31 cellular contexts compared by ENCODE assay signal in the genomic region with DNA sequence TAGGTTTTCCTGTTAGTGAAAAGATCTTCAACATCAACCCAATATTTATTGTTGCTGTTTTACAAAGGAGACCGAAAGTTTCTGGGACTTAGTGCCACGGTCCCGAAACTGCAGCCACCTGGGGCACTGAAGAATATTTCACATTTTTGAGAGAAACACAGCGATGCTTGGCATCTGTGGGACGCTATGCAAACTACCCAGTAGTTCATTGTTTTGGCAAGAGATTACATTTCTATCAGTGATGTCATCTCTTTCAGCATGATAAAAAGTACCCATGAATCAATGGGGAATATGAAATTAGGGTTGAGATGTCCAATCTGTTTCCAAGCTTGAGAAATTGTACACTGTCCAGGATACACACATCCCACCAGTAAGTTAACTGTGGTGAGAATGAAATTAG.
"Had no signal": no experiment of that assay in that cellular context is flagged by ENCODE, and none has a peak within 500 bp of the region (broad histone marks: within the 10 kb centered on the region; RNA-seq: fewer than 3 reads in every experiment).

No MANE protein-coding gene starts in this region.

- H3K4me3 Mint-ChIP-seq: activated CD4-positive, alpha-beta T cell treated with anti-CD3 and anti-CD28 coated beads for 36 hours; activated CD4-positive, alpha-beta T cell treated with anti-CD3 and anti-CD28 coated beads, Interleukin-2, amount 10 ng/mL, durations not matched to agents 7 days and 5 days; activated naive CD8-positive, alpha-beta T cell treated with anti-CD3 and anti-CD28 coated beads for 36 hours had no signal

- H3K36me3 ChIP-seq: brain microvascular endothelial cell, cardiac muscle cell, SJCRH30 had no signal

- H3K9me3 Mint-ChIP-seq: activated naive CD8-positive, alpha-beta T cell treated with anti-CD3 and anti-CD28 coated beads for 36 hours; activated T-cell treated with anti-CD3 and anti-CD28 coated beads, Interleukin-2, amount 50 U/mL, for 4 hours; central memory CD8-positive, alpha-beta T cell had no signal

- H3K27ac Mint-ChIP-seq: activated CD4-positive, alpha-beta T cell treated with anti-CD3 and anti-CD28 coated beads for 36 hours; activated CD4-positive, alpha-beta T cell treated with anti-CD3 and anti-CD28 coated beads, Interleukin-2, amount 10 ng/mL, durations not matched to agents 7 days and 5 days; activated naive CD8-positive, alpha-beta T cell treated with anti-CD3 and anti-CD28 coated beads for 36 hours had no signal

- ATAC-seq: activated CD4-positive, alpha-beta T cell treated with anti-CD3 and anti-CD28 coated beads for 36 hours; activated T-cell treated with anti-CD3 and anti-CD28 coated beads, Interleukin-2, amount 50 U/mL, for 4 hours; Panc1 had no signal

- H3K4me1 ChIP-seq: SJCRH30 had no signal

- H3K27me3 Mint-ChIP-seq: central memory CD8-positive, alpha-beta T cell had no signal

- H3K27ac ChIP-seq: brain microvascular endothelial cell, cardiac muscle cell, SJCRH30, SK-N-MC had no signal

- DNase-seq: activated CD4-positive, alpha-beta T cell treated with anti-CD3 and anti-CD28 coated beads for 36 hours; activated CD4-positive, alpha-beta T cell treated with anti-CD3 and anti-CD28 coated beads, Interleukin-2, amount 10 ng/mL, durations not matched to agents 7 days and 5 days; activated CD4-positive, alpha-beta T cell treated with anti-CD3 and anti-CD28 coated beads, Interleukin-2, amount 50 U/mL, for 48 hours; activated CD8-positive, alpha-beta memory T cell treated with anti-CD3 and anti-CD28 coated beads, Interleukin-2, amount 50 U/mL, for 4 hours; activated effector memory CD4-positive, alpha-beta T cell treated with Interleukin-2 at 50 U/mL for 16 hours; activated naive CD4-positive, alpha-beta T cell; activated naive CD4-positive, alpha-beta T cell treated with anti-CD3 and anti-CD28 coated beads, Interleukin-2, amount 50 U/mL, for 16 hours; activated naive CD8-positive, alpha-beta T cell treated with anti-CD3 and anti-CD28 coated beads for 36 hours; activated T-cell treated with anti-CD3 and anti-CD28 coated beads for 4 hours; activated T-cell treated with anti-CD3 and anti-CD28 coated beads, Interleukin-2, amount 50 U/mL, for 4 hours; amniotic stem cell; aorta; brain microvascular endothelial cell; KG1; NCI-H1105; NCI-H1417 treated with DMSO at 0.1 percent for 48 hours; NCI-H1930; NCI-H2081 treated with DMSO at 0.1 percent for 48 hours; NCI-H226; NCI-H446 treated with DMSO at 0.1 percent for 48 hours; NCI-H524; NCI-H69; NCI-H82; NK-92 treated with Interleukin-12 subunit alpha and Interleukin-12 subunit beta, amount 100 ng/mL, for 24 hours; SHP77; SJCRH30; T1000 had no signal

- H3K27me3 ChIP-seq: brain microvascular endothelial cell, cardiac muscle cell, SJCRH30 had no signal

- H3K4me3 ChIP-seq: cardiac muscle cell, SJCRH30, SK-N-MC had no signal

- H3K9me3 ChIP-seq: SJCRH30 had no signal
